ENCODE assay signal across 17 cellular contexts in genomic region chr12:96876966-96877365, GRCh38. TPM values are rescaled to one million over a fixed set of nuclear protein-coding genes. Genes with fewer than 3 reads are reported as not detected.
DNase-seq lines count a peak whose midpoint lies in the region; ATAC-seq and TF ChIP-seq lines count a peak whose summit lies in the region.
"Had no signal": no experiment of that assay in that cellular context is flagged by ENCODE, and none has a peak within 500 bp of the region (broad histone marks: within the 10 kb centered on the region; RNA-seq: fewer than 3 reads in every experiment).

No MANE protein-coding gene starts in this region.

- intact Hi-C loops in activated CD8-positive, alpha-beta T cell treated with anti-CD3 and anti-CD28 coated beads for 36 hours (cut with micrococcal nuclease) = no loop called here
- intact Hi-C loops in Right ventricle myocardium superior (cut with DNase I) = no loop called here

- H3K4me3 ChIP-seq in MG63 = no peak overlapping the region
- H3K4me3 ChIP-seq in epithelial cell of esophagus (ENCODE audit: low read length) = no peak overlapping the region
- H3K4me3 ChIP-seq: A549 had no signal

- H3K27ac Mint-ChIP-seq in activated CD8-positive, alpha-beta T cell treated with anti-CD3 and anti-CD28 coated beads for 36 hours = no peak overlapping the region
- H3K27ac Mint-ChIP-seq in chondrocyte (ENCODE audit: unreplicated experiment) = no peak overlapping the region
- H3K27ac Mint-ChIP-seq: IgD-negative memory B cell had no signal

- no peak overlapping the region for H3K4me3 Mint-ChIP-seq in activated CD8-positive, alpha-beta T cell treated with anti-CD3 and anti-CD28 coated beads for 36 hours
- no peak overlapping the region for H3K4me3 Mint-ChIP-seq in chondrocyte (ENCODE audit: unreplicated experiment)
- H3K4me3 Mint-ChIP-seq: IgD-negative memory B cell had no signal

- TF ChIP-seq CTCF in epithelial cell of esophagus (IDR thresholded peaks at IDR 0.05; ENCODE audit: insufficient read depth, low read depth, low read length, missing control alignments) = no peak
- no peak for TF ChIP-seq CTCF in activated CD8-positive, alpha-beta T cell treated with anti-CD3 and anti-CD28 coated beads for 36 hours (IDR thresholded peaks at IDR 0.05)
- no peak for TF ChIP-seq CTCF in chondrocyte (IDR thresholded peaks at IDR 0.05)

- no peaks in the 10 kb centered on the region for H3K9me3 ChIP-seq in MG63
- H3K9me3 ChIP-seq: A549, Caco-2 had no signal

- DNase-seq in AG08395 (ENCODE audit: low spot score) (peak; percentile 27), GM03348 (ENCODE audit: low spot score) (peak; percentile 20), MG63 (peak; percentile 28), epithelial cell of esophagus (ENCODE audit: low read depth) (peak; percentile 47), Right ventricle myocardium superior (no peak), chondrocyte (ENCODE audit: low spot score) (no peak)
- no peak for DNase-seq in activated naive CD4-positive, alpha-beta T cell treated with Interleukin-2 at 50 U/mL for 16 hours
- no peak for DNase-seq in activated CD8-positive, alpha-beta T cell treated with anti-CD3 and anti-CD28 coated beads for 36 hours
- DNase-seq: AML-193, Caco-2, NCI-H146, NCI-H2107, NCI-H748 treated with DMSO at 0.1 percent for 48 hours, SHP77 treated with DMSO at 0.1 percent for 48 hours had no signal

- H3K36me3 ChIP-seq in MG63 = no peaks in the 10 kb centered on the region

- H3K36me3 Mint-ChIP-seq in activated CD8-positive, alpha-beta T cell treated with anti-CD3 and anti-CD28 coated beads for 36 hours (ENCODE audit: low read depth) = no peaks in the 10 kb centered on the region
- H3K36me3 Mint-ChIP-seq in chondrocyte (ENCODE audit: low read depth) = no peaks in the 10 kb centered on the region
- H3K36me3 Mint-ChIP-seq: IgD-negative memory B cell had no signal

- H3K4me1 Mint-ChIP-seq in activated CD8-positive, alpha-beta T cell treated with anti-CD3 and anti-CD28 coated beads for 36 hours (ENCODE audit: low read depth) = no peaks in the 10 kb centered on the region
- H3K4me1 Mint-ChIP-seq in chondrocyte (ENCODE audit: low read depth) = peaks cover 9% of the 10 kb centered on the region
- H3K4me1 Mint-ChIP-seq: IgD-negative memory B cell had no signal

- CTCF ChIA-PET in activated CD8-positive, alpha-beta T cell treated with anti-CD3 and anti-CD28 coated beads for 36 hours (lab: Charles Lee) = no interaction called here

- no peaks in the 10 kb centered on the region for H3K27me3 ChIP-seq in MG63

- H3K27me3 Mint-ChIP-seq in activated CD8-positive, alpha-beta T cell treated with anti-CD3 and anti-CD28 coated beads for 36 hours = peaks cover 4% of the 10 kb centered on the region
- H3K27me3 Mint-ChIP-seq in chondrocyte (ENCODE audit: low read depth) = peaks cover 15% of the 10 kb centered on the region

- no peak for ATAC-seq in activated CD8-positive, alpha-beta T cell treated with anti-CD3 and anti-CD28 coated beads for 36 hours
- no peak for ATAC-seq in Right ventricle myocardium superior (ENCODE audit: poor library complexity)
- ATAC-seq: Panc1 had no signal

- POLR2A ChIA-PET in activated CD8-positive, alpha-beta T cell treated with anti-CD3 and anti-CD28 coated beads for 36 hours (lab: Charles Lee) = no interaction called here

- H3K9me3 Mint-ChIP-seq in activated CD8-positive, alpha-beta T cell treated with anti-CD3 and anti-CD28 coated beads for 36 hours = no peaks in the 10 kb centered on the region
- H3K9me3 Mint-ChIP-seq in chondrocyte (ENCODE audit: low read depth) = peaks cover 10% of the 10 kb centered on the region

RNA-seq across cellular contexts. Expression of gene NEDD1, which starts 30.1 kb away (rescaled TPM):
- 32.2 and 118 TPM in 2 replicates for total RNA-seq in MG63 (2014; rRNA removed; shearing (Covaris generic); ENCODE audit: low replicate concordance)
- 10 to 100 TPM; 49.5 to 54.1 TPM for total RNA-seq in activated CD8-positive, alpha-beta T cell treated with anti-CD3 and anti-CD28 coated beads for 36 hours
- total RNA-seq in Right ventricle myocardium superior (12.5 TPM), chondrocyte (18.0 to 22.8 TPM (median 19.9 TPM) in 3 replicates)

Comparison
In these comparisons a context has a peak if more than half of its experiments do, and no peak if none do; other contexts are left out.
1. DNase-seq: peak in AG08395 (single experiment), GM03348 (single experiment), MG63 (single experiment) and epithelial cell of esophagus (single experiment); none in activated naive CD4-positive, alpha-beta T cell treated with Interleukin-2 at 50 U/mL for 16 hours (single experiment), activated CD8-positive, alpha-beta T cell treated with anti-CD3 and anti-CD28 coated beads for 36 hours (single experiment), Right ventricle myocardium superior (single experiment) and chondrocyte (single experiment).